1 cellular context compared by ENCODE assay signal in genomic region chr19:56314584-56315075, GRCh38.
TF ChIP-seq lines count a peak whose summit lies in the region.

A gene with protein sequence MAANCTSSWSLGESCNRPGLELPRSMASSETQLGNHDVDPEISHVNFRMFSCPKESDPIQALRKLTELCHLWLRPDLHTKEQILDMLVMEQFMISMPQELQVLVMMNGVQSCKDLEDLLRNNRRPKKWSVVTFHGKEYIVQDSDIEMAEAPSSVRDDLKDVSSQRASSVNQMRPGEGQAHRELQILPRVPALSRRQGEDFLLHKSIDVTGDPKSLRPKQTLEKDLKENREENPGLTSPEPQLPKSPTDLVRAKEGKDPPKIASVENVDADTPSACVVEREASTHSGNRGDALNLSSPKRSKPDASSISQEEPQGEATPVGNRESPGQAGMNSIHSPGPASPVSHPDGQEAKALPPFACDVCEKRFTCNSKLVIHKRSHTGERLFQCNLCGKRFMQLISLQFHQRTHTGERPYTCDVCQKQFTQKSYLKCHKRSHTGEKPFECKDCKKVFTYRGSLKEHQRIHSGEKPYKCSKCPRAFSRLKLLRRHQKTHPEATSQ (minus strand): TSS chr19:56314839. CDS start chr19:56225046, 89,793 bp downstream.

TF ChIP-seq in HepG2, 621 proteins besides CTCF, POLR2A, EP300 and RAD21 (continued from another document and continues in another):
- TF ChIP-seq NRL (CRISPR knock-in tag; IDR thresholded peaks at IDR 0.05; ENCODE audit: borderline replicate concordance) (no peak), AGO1 (IDR thresholded peaks at IDR 0.05; ENCODE audit: low read depth, low read length, poor library complexity, severe bottlenecking) (no peak), NFE2L2 (IDR thresholded peaks at IDR 0.05; ENCODE audit: low read length) (no peak), SRSF1 (optimal IDR thresholded peaks at IDR 0.05; ENCODE audit: low read depth, low read length) (no peak), BCL6 (CRISPR knock-in tag; IDR thresholded peaks at IDR 0.05) (no peak), ZNF10 (CRISPR knock-in tag; IDR thresholded peaks at IDR 0.05; ENCODE audit: borderline replicate concordance, low read depth) (no peak), MEIS1 (CRISPR knock-in tag; IDR thresholded peaks at IDR 0.05; ENCODE audit: borderline replicate concordance) (no peak), NCOA5 (CRISPR knock-in tag; IDR thresholded peaks at IDR 0.05) (no peak), TBX3 (IDR thresholded peaks at IDR 0.05; ENCODE audit: borderline replicate concordance) (peak; percentile 12; the same call in 1 of the 2 replicates), MED1 (CRISPR knock-in tag; IDR thresholded peaks at IDR 0.05) (no peak), CREBL2 (CRISPR knock-in tag; IDR thresholded peaks at IDR 0.05; ENCODE audit: borderline replicate concordance) (no peak), ARID5B (CRISPR knock-in tag; IDR thresholded peaks at IDR 0.05) (0 out of 2 replicates have a peak, but pooled peaks have one; percentile 1), TOE1 (CRISPR knock-in tag; IDR thresholded peaks at IDR 0.05) (no peak), ZBTB8A (CRISPR knock-in tag; IDR thresholded peaks at IDR 0.05; ENCODE audit: borderline replicate concordance, low read depth) (no peak), REL (CRISPR knock-in tag; conservative IDR thresholded peaks at IDR 0.05) (no peak), ZBTB1 (CRISPR knock-in tag; IDR thresholded peaks at IDR 0.05; ENCODE audit: borderline replicate concordance) (no peak), MZF1 (CRISPR knock-in tag; IDR thresholded peaks at IDR 0.05; ENCODE audit: borderline replicate concordance) (no peak), ZNF326 (CRISPR knock-in tag; IDR thresholded peaks at IDR 0.05; ENCODE audit: borderline replicate concordance) (no peak), ZNF225 (CRISPR knock-in tag; IDR thresholded peaks at IDR 0.05) (0 out of 2 replicates have a peak, but pooled peaks have one; percentile 24), TRIM24 (CRISPR knock-in tag; IDR thresholded peaks at IDR 0.05) (no peak), DMAP1 (CRISPR knock-in tag; IDR thresholded peaks at IDR 0.05) (peak; percentile 92), FOXJ3 (CRISPR knock-in tag; IDR thresholded peaks at IDR 0.05; ENCODE audit: borderline replicate concordance) (0 out of 2 replicates have a peak, but pooled peaks have one; percentile 9), SMAD1 (CRISPR knock-in tag; IDR thresholded peaks at IDR 0.05; ENCODE audit: borderline replicate concordance, low read depth) (peak; percentile 16; the same call in 1 of the 2 replicates), SPEN (CRISPR knock-in tag; IDR thresholded peaks at IDR 0.05; ENCODE audit: low read depth) (peak; percentile 19; the same call in 1 of the 2 replicates), MTA1 (CRISPR knock-in tag; IDR thresholded peaks at IDR 0.05; ENCODE audit: borderline replicate concordance) (0 out of 2 replicates have a peak, but pooled peaks have one; percentile 8), ZNF530 (CRISPR knock-in tag; IDR thresholded peaks at IDR 0.05; ENCODE audit: low read depth) (no peak), CENPT (CRISPR knock-in tag; IDR thresholded peaks at IDR 0.05; ENCODE audit: low read depth) (no peak), JARID2 (CRISPR knock-in tag; IDR thresholded peaks at IDR 0.05; ENCODE audit: insufficient replicate concordance) (no peak), RFXAP (CRISPR knock-in tag; IDR thresholded peaks at IDR 0.05; ENCODE audit: borderline replicate concordance) (no peak)
- TF ChIP-seq, protein P1, sequence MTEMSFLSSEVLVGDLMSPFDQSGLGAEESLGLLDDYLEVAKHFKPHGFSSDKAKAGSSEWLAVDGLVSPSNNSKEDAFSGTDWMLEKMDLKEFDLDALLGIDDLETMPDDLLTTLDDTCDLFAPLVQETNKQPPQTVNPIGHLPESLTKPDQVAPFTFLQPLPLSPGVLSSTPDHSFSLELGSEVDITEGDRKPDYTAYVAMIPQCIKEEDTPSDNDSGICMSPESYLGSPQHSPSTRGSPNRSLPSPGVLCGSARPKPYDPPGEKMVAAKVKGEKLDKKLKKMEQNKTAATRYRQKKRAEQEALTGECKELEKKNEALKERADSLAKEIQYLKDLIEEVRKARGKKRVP (CRISPR knock-in tag; IDR thresholded peaks at IDR 0.05) = no peak
- TF ChIP-seq, protein P2, sequence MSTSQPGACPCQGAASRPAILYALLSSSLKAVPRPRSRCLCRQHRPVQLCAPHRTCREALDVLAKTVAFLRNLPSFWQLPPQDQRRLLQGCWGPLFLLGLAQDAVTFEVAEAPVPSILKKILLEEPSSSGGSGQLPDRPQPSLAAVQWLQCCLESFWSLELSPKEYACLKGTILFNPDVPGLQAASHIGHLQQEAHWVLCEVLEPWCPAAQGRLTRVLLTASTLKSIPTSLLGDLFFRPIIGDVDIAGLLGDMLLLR (CRISPR knock-in tag; IDR thresholded peaks at IDR 0.05) = no peak
- TF ChIP-seq, protein P3, sequence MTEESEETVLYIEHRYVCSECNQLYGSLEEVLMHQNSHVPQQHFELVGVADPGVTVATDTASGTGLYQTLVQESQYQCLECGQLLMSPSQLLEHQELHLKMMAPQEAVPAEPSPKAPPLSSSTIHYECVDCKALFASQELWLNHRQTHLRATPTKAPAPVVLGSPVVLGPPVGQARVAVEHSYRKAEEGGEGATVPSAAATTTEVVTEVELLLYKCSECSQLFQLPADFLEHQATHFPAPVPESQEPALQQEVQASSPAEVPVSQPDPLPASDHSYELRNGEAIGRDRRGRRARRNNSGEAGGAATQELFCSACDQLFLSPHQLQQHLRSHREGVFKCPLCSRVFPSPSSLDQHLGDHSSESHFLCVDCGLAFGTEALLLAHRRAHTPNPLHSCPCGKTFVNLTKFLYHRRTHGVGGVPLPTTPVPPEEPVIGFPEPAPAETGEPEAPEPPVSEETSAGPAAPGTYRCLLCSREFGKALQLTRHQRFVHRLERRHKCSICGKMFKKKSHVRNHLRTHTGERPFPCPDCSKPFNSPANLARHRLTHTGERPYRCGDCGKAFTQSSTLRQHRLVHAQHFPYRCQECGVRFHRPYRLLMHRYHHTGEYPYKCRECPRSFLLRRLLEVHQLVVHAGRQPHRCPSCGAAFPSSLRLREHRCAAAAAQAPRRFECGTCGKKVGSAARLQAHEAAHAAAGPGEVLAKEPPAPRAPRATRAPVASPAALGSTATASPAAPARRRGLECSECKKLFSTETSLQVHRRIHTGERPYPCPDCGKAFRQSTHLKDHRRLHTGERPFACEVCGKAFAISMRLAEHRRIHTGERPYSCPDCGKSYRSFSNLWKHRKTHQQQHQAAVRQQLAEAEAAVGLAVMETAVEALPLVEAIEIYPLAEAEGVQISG (CRISPR knock-in tag; IDR thresholded peaks at IDR 0.05) = peak; percentile 91
- TF ChIP-seq, protein P4, sequence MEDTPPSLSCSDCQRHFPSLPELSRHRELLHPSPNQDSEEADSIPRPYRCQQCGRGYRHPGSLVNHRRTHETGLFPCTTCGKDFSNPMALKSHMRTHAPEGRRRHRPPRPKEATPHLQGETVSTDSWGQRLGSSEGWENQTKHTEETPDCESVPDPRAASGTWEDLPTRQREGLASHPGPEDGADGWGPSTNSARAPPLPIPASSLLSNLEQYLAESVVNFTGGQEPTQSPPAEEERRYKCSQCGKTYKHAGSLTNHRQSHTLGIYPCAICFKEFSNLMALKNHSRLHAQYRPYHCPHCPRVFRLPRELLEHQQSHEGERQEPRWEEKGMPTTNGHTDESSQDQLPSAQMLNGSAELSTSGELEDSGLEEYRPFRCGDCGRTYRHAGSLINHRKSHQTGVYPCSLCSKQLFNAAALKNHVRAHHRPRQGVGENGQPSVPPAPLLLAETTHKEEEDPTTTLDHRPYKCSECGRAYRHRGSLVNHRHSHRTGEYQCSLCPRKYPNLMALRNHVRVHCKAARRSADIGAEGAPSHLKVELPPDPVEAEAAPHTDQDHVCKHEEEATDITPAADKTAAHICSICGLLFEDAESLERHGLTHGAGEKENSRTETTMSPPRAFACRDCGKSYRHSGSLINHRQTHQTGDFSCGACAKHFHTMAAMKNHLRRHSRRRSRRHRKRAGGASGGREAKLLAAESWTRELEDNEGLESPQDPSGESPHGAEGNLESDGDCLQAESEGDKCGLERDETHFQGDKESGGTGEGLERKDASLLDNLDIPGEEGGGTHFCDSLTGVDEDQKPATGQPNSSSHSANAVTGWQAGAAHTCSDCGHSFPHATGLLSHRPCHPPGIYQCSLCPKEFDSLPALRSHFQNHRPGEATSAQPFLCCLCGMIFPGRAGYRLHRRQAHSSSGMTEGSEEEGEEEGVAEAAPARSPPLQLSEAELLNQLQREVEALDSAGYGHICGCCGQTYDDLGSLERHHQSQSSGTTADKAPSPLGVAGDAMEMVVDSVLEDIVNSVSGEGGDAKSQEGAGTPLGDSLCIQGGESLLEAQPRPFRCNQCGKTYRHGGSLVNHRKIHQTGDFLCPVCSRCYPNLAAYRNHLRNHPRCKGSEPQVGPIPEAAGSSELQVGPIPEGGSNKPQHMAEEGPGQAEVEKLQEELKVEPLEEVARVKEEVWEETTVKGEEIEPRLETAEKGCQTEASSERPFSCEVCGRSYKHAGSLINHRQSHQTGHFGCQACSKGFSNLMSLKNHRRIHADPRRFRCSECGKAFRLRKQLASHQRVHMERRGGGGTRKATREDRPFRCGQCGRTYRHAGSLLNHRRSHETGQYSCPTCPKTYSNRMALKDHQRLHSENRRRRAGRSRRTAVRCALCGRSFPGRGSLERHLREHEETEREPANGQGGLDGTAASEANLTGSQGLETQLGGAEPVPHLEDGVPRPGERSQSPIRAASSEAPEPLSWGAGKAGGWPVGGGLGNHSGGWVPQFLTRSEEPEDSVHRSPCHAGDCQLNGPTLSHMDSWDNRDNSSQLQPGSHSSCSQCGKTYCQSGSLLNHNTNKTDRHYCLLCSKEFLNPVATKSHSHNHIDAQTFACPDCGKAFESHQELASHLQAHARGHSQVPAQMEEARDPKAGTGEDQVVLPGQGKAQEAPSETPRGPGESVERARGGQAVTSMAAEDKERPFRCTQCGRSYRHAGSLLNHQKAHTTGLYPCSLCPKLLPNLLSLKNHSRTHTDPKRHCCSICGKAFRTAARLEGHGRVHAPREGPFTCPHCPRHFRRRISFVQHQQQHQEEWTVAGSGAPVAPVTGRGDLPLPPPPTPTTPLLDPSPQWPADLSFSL (CRISPR knock-in tag; IDR thresholded peaks at IDR 0.05) = no peak
- TF ChIP-seq, protein P5, sequence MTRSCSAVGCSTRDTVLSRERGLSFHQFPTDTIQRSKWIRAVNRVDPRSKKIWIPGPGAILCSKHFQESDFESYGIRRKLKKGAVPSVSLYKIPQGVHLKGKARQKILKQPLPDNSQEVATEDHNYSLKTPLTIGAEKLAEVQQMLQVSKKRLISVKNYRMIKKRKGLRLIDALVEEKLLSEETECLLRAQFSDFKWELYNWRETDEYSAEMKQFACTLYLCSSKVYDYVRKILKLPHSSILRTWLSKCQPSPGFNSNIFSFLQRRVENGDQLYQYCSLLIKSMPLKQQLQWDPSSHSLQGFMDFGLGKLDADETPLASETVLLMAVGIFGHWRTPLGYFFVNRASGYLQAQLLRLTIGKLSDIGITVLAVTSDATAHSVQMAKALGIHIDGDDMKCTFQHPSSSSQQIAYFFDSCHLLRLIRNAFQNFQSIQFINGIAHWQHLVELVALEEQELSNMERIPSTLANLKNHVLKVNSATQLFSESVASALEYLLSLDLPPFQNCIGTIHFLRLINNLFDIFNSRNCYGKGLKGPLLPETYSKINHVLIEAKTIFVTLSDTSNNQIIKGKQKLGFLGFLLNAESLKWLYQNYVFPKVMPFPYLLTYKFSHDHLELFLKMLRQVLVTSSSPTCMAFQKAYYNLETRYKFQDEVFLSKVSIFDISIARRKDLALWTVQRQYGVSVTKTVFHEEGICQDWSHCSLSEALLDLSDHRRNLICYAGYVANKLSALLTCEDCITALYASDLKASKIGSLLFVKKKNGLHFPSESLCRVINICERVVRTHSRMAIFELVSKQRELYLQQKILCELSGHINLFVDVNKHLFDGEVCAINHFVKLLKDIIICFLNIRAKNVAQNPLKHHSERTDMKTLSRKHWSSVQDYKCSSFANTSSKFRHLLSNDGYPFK (CRISPR knock-in tag; IDR thresholded peaks at IDR 0.05; ENCODE audit: borderline replicate concordance) = peak; percentile 85; the same call in 1 of the 2 replicates
- TF ChIP-seq, protein P6, sequence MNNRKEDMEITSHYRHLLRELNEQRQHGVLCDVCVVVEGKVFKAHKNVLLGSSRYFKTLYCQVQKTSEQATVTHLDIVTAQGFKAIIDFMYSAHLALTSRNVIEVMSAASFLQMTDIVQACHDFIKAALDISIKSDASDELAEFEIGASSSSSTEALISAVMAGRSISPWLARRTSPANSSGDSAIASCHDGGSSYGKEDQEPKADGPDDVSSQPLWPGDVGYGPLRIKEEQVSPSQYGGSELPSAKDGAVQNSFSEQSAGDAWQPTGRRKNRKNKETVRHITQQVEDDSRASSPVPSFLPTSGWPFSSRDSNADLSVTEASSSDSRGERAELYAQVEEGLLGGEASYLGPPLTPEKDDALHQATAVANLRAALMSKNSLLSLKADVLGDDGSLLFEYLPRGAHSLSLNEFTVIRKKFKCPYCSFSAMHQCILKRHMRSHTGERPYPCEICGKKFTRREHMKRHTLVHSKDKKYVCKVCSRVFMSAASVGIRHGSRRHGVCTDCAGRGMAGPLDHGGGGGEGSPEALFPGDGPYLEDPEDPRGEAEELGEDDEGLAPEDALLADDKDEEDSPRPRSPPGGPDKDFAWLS (CRISPR knock-in tag; IDR thresholded peaks at IDR 0.05; ENCODE audit: borderline replicate concordance) = no peak
